1 cellular context compared by ENCODE assay signal in genomic region chr19:45178262-45179062, GRCh38.
TF ChIP-seq lines count a peak whose summit lies in the region.

A gene with protein sequence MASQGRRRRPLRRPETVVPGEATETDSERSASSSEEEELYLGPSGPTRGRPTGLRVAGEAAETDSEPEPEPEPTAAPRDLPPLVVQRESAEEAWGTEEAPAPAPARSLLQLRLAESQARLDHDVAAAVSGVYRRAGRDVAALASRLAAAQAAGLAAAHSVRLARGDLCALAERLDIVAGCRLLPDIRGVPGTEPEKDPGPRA (plus strand): TSS chr19:45178784. CDS start chr19:45179297, 513 bp downstream.

TF ChIP-seq in A549, 52 proteins besides CTCF, POLR2A, EP300 and RAD21 (continued from another document):
- TF ChIP-seq, protein P1, sequence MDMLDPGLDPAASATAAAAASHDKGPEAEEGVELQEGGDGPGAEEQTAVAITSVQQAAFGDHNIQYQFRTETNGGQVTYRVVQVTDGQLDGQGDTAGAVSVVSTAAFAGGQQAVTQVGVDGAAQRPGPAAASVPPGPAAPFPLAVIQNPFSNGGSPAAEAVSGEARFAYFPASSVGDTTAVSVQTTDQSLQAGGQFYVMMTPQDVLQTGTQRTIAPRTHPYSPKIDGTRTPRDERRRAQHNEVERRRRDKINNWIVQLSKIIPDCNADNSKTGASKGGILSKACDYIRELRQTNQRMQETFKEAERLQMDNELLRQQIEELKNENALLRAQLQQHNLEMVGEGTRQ (IDR thresholded peaks at IDR 0.05): peak; percentile 98
- TF ChIP-seq BHLHE40 (IDR thresholded peaks at IDR 0.05; ENCODE audit: low read depth, low read length) (peak; percentile 78), GATA3 (IDR thresholded peaks at IDR 0.05; ENCODE audit: borderline replicate concordance) (peak; percentile 50; the same call in 1 of the 2 replicates), HOXA7 (CRISPR knock-in tag; IDR thresholded peaks at IDR 0.05) (no peak), MAFK (IDR thresholded peaks at IDR 0.05; ENCODE audit: partially characterized antibody) (peak; percentile 33), RARB (CRISPR knock-in tag; IDR thresholded peaks at IDR 0.05) (no peak), CHD2 (IDR thresholded peaks at IDR 0.05; ENCODE audit: low read length, partially characterized antibody) (no peak), RFX5 (IDR thresholded peaks at IDR 0.05) (peak; percentile 99), HOXB13 (CRISPR knock-in tag; IDR thresholded peaks at IDR 0.05; ENCODE audit: low read depth) (no peak), KDM5A (IDR thresholded peaks at IDR 0.05) (no peak), JUNB (IDR thresholded peaks at IDR 0.05) (no peak), MYC (IDR thresholded peaks at IDR 0.05; ENCODE audit: borderline replicate concordance, low read length) (peak; percentile 95)
- TF ChIP-seq, protein P2, sequence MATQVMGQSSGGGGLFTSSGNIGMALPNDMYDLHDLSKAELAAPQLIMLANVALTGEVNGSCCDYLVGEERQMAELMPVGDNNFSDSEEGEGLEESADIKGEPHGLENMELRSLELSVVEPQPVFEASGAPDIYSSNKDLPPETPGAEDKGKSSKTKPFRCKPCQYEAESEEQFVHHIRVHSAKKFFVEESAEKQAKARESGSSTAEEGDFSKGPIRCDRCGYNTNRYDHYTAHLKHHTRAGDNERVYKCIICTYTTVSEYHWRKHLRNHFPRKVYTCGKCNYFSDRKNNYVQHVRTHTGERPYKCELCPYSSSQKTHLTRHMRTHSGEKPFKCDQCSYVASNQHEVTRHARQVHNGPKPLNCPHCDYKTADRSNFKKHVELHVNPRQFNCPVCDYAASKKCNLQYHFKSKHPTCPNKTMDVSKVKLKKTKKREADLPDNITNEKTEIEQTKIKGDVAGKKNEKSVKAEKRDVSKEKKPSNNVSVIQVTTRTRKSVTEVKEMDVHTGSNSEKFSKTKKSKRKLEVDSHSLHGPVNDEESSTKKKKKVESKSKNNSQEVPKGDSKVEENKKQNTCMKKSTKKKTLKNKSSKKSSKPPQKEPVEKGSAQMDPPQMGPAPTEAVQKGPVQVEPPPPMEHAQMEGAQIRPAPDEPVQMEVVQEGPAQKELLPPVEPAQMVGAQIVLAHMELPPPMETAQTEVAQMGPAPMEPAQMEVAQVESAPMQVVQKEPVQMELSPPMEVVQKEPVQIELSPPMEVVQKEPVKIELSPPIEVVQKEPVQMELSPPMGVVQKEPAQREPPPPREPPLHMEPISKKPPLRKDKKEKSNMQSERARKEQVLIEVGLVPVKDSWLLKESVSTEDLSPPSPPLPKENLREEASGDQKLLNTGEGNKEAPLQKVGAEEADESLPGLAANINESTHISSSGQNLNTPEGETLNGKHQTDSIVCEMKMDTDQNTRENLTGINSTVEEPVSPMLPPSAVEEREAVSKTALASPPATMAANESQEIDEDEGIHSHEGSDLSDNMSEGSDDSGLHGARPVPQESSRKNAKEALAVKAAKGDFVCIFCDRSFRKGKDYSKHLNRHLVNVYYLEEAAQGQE (IDR thresholded peaks at IDR 0.05): no peak
- TF ChIP-seq, protein P3, sequence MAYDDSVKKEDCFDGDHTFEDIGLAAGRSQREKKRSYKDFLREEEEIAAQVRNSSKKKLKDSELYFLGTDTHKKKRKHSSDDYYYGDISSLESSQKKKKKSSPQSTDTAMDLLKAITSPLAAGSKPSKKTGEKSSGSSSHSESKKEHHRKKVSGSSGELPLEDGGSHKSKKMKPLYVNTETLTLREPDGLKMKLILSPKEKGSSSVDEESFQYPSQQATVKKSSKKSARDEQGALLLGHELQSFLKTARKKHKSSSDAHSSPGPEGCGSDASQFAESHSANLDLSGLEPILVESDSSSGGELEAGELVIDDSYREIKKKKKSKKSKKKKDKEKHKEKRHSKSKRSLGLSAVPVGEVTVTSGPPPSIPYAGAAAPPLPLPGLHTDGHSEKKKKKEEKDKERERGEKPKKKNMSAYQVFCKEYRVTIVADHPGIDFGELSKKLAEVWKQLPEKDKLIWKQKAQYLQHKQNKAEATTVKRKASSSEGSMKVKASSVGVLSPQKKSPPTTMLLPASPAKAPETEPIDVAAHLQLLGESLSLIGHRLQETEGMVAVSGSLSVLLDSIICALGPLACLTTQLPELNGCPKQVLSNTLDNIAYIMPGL (CRISPR knock-in tag; IDR thresholded peaks at IDR 0.05; ENCODE audit: borderline replicate concordance): no peak
TF ChIP-seq in A549: peak in this region for 12.
